In genomic region chr10:60955321-60955720, GRCh38 we compare ENCODE assay signal across 16 cellular contexts. TPM values are rescaled to one million over a fixed set of nuclear protein-coding genes. Genes with fewer than 3 reads are reported as not detected.
DNase-seq lines count a peak whose midpoint lies in the region; ATAC-seq and TF ChIP-seq lines count a peak whose summit lies in the region.
"Had no signal": no experiment of that assay in that cellular context is flagged by ENCODE, and none has a peak within 500 bp of the region (broad histone marks: within the 10 kb centered on the region; RNA-seq: fewer than 3 reads in every experiment).

No MANE protein-coding gene starts in this region.

- H3K36me3 Mint-ChIP-seq in osteocyte (ENCODE audit: unreplicated experiment) (no peaks in the 10 kb centered on the region), GM23338 (ENCODE audit: low read depth) (no peaks in the 10 kb centered on the region)

- no peaks in the 10 kb centered on the region for H3F3A ChIP-seq in GM23338 (replicated peaks; ENCODE audit: low read depth)

- H3K4me3 Mint-ChIP-seq in osteocyte (ENCODE audit: unreplicated experiment) (no peak overlapping the region), GM23338 (no peak overlapping the region)

- H3K27me3 ChIP-seq in ACC112 (ENCODE audit: insufficient read depth, low read length) (no peaks in the 10 kb centered on the region), GM23338 (ENCODE audit: insufficient read depth) (no peaks in the 10 kb centered on the region)
- H3K27me3 ChIP-seq: BLaER1 treated with 17β-estradiol and CSF1 and Interleukin-3, amounts not matched to agents 10 nM and 100 nM had no signal

- no peaks in the 10 kb centered on the region for H4K20me1 ChIP-seq in GM23338 (replicated peaks; ENCODE audit: insufficient read depth)
- H4K20me1 ChIP-seq: BLaER1 treated with 17β-estradiol and CSF1 and Interleukin-3, amounts not matched to agents 10 nM and 100 nM had no signal

- H3K4me3 ChIP-seq in ACC112 (ENCODE audit: low read depth, low read length) (no peak overlapping the region), GM23338 (no peak overlapping the region)
- H3K4me3 ChIP-seq: BLaER1 treated with 17β-estradiol and CSF1 and Interleukin-3, amounts not matched to agents 10 nM and 100 nM had no signal

- H3K27ac ChIP-seq in ACC112 (ENCODE audit: low read depth, low read length), result peak overlapping the region; percentile 45
- no peak overlapping the region for H3K27ac ChIP-seq in GM23338 (ENCODE audit: low read depth)
- H3K27ac ChIP-seq: BLaER1 treated with 17β-estradiol and CSF1 and Interleukin-3, amounts not matched to agents 10 nM and 100 nM had no signal

- H2AFZ ChIP-seq in ACC112 (ENCODE audit: low read length, unreplicated experiment), result no peak overlapping the region
- no peak overlapping the region for H2AFZ ChIP-seq in GM23338

- no peak overlapping the region for H3K4me2 ChIP-seq in GM23338
- H3K4me2 ChIP-seq: BLaER1 treated with 17β-estradiol and CSF1 and Interleukin-3, amounts not matched to agents 10 nM and 100 nM had no signal

- DNase-seq in NCI-H69 (lab: John Stamatoyannopoulos, UW), result peak; percentile 19
- DNase-seq in cerebellar cortex (ENCODE audit: low spot score), result peak; percentile 42
- DNase-seq in osteocyte (ENCODE audit: extremely low spot score, unreplicated experiment), result no peak
- no peak for DNase-seq in GM23338 (ENCODE audit: low spot score)
- no peak for DNase-seq in stimulated activated CD4-positive, alpha-beta T cell treated with anti-CD3 and anti-CD28 coated beads, Interleukin-4, amount 100 ng/mL, for 4 hours
- DNase-seq: GF-D8; GOT3; Karpas-422; NCI-H1105 treated with DMSO at 0.1 percent for 48 hours; NCI-H1930; NCI-H510A treated with DMSO at 0.1 percent for 48 hours; NK-92 treated with Interleukin-12 subunit alpha and Interleukin-12 subunit beta, amount 100 ng/mL, for 24 hours; SHP77 had no signal

- no peaks in the 10 kb centered on the region for H3K9me3 Mint-ChIP-seq in osteocyte (ENCODE audit: unreplicated experiment)
- H3K9me3 Mint-ChIP-seq in GM23338, result no peaks in the 10 kb centered on the region

- H3K27ac Mint-ChIP-seq in osteocyte (ENCODE audit: unreplicated experiment), result peak overlapping the region; percentile 10
- H3K27ac Mint-ChIP-seq in GM23338, result no peak overlapping the region

- H3K79me2 ChIP-seq in ACC112 (ENCODE audit: control insufficient read depth, insufficient read depth, low read length, unreplicated experiment) (no peaks in the 10 kb centered on the region), GM23338 (replicated peaks; ENCODE audit: insufficient read depth) (no peaks in the 10 kb centered on the region)

- H3K27me3 Mint-ChIP-seq in osteocyte (ENCODE audit: unreplicated experiment) (no peaks in the 10 kb centered on the region), GM23338 (ENCODE audit: insufficient read depth, low read depth, poor library complexity) (no peaks in the 10 kb centered on the region)

- H3K4me1 Mint-ChIP-seq in osteocyte (ENCODE audit: unreplicated experiment), result peaks cover 30% of the 10 kb centered on the region
- no peaks in the 10 kb centered on the region for H3K4me1 Mint-ChIP-seq in GM23338

- ATAC-seq in GM23338 (no peak), HG03045 (IDR thresholded peaks at IDR 0.05; ENCODE audit: unreplicated experiment) (no peak)

- H3K9me2 ChIP-seq in GM23338 (ENCODE audit: insufficient read depth), result no peaks in the 10 kb centered on the region

- H3K36me3 ChIP-seq in ACC112 (ENCODE audit: insufficient read depth, low read length), result no peaks in the 10 kb centered on the region
- H3K36me3 ChIP-seq in GM23338 (ENCODE audit: insufficient read depth), result no peaks in the 10 kb centered on the region
- H3K36me3 ChIP-seq: BLaER1 treated with 17β-estradiol and CSF1 and Interleukin-3, amounts not matched to agents 10 nM and 100 nM had no signal

- H3K4me1 ChIP-seq in ACC112 (ENCODE audit: control insufficient read depth, insufficient read depth, low read length, unreplicated experiment) (peaks cover 44% of the 10 kb centered on the region), GM23338 (ENCODE audit: insufficient read depth) (no peaks in the 10 kb centered on the region)
- H3K4me1 ChIP-seq: BLaER1 treated with 17β-estradiol and CSF1 and Interleukin-3, amounts not matched to agents 10 nM and 100 nM had no signal

- TF ChIP-seq CTCF in osteocyte (IDR thresholded peaks at IDR 0.05), result no peak
- TF ChIP-seq CTCF in GM23338 (conservative IDR thresholded peaks at IDR 0.05; ENCODE audit: low read depth in 2 of 2), result no peak

TF ChIP-seq in GM23338, 12 proteins besides CTCF, POLR2A, EP300 and RAD21 (continues in another document):
- TF ChIP-seq EZH2 (IDR thresholded peaks at IDR 0.05; ENCODE audit: low read depth, unreplicated experiment), result no peak
- TF ChIP-seq NANOG (IDR thresholded peaks at IDR 0.05; ENCODE audit: borderline replicate concordance), result no peak
- TF ChIP-seq, protein P1, sequence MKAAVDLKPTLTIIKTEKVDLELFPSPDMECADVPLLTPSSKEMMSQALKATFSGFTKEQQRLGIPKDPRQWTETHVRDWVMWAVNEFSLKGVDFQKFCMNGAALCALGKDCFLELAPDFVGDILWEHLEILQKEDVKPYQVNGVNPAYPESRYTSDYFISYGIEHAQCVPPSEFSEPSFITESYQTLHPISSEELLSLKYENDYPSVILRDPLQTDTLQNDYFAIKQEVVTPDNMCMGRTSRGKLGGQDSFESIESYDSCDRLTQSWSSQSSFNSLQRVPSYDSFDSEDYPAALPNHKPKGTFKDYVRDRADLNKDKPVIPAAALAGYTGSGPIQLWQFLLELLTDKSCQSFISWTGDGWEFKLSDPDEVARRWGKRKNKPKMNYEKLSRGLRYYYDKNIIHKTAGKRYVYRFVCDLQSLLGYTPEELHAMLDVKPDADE (IDR thresholded peaks at IDR 0.05), result no peak
- TF ChIP-seq, protein P2, sequence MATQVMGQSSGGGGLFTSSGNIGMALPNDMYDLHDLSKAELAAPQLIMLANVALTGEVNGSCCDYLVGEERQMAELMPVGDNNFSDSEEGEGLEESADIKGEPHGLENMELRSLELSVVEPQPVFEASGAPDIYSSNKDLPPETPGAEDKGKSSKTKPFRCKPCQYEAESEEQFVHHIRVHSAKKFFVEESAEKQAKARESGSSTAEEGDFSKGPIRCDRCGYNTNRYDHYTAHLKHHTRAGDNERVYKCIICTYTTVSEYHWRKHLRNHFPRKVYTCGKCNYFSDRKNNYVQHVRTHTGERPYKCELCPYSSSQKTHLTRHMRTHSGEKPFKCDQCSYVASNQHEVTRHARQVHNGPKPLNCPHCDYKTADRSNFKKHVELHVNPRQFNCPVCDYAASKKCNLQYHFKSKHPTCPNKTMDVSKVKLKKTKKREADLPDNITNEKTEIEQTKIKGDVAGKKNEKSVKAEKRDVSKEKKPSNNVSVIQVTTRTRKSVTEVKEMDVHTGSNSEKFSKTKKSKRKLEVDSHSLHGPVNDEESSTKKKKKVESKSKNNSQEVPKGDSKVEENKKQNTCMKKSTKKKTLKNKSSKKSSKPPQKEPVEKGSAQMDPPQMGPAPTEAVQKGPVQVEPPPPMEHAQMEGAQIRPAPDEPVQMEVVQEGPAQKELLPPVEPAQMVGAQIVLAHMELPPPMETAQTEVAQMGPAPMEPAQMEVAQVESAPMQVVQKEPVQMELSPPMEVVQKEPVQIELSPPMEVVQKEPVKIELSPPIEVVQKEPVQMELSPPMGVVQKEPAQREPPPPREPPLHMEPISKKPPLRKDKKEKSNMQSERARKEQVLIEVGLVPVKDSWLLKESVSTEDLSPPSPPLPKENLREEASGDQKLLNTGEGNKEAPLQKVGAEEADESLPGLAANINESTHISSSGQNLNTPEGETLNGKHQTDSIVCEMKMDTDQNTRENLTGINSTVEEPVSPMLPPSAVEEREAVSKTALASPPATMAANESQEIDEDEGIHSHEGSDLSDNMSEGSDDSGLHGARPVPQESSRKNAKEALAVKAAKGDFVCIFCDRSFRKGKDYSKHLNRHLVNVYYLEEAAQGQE (IDR thresholded peaks at IDR 0.05; ENCODE audit: unreplicated experiment), result no peak
- TF ChIP-seq ZNF114 (CRISPR knock-in tag; IDR thresholded peaks at IDR 0.05), result no peak
- no peak for TF ChIP-seq CREB1 (CRISPR knock-in tag; IDR thresholded peaks at IDR 0.05; ENCODE audit: low read depth)
- no peak for TF ChIP-seq EZH2phosphoT487 (IDR thresholded peaks at IDR 0.05; ENCODE audit: unreplicated experiment)

RNA-seq across cellular contexts. Expression of gene RHOBTB1, which starts 11.3 kb away (rescaled TPM):
- total RNA-seq in osteocyte, result 16.0 and 17.2 TPM in 2 replicates
- total RNA-seq in GM23338 (2014; rRNA removed; shearing (Covaris generic)), result 13.2 and 24.8 TPM in 2 replicates
- 4.6 and 4.8 TPM in 2 replicates for polyA plus RNA-seq in GM23338 (2016; fragmentation: Nextera tagmentation; extraction: Ambion mirVana)

Comparison
In these comparisons a context has a peak if more than half of its experiments do, and no peak if none do; other contexts are left out.
1. DNase-seq: peak in NCI-H69 (single experiment) and cerebellar cortex (single experiment); none in osteocyte (single experiment), GM23338 (single experiment) and stimulated activated CD4-positive, alpha-beta T cell treated with anti-CD3 and anti-CD28 coated beads, Interleukin-4, amount 100 ng/mL, for 4 hours (0 of 2).